2 cellular contexts compared by ENCODE assay signal in the genomic region with DNA sequence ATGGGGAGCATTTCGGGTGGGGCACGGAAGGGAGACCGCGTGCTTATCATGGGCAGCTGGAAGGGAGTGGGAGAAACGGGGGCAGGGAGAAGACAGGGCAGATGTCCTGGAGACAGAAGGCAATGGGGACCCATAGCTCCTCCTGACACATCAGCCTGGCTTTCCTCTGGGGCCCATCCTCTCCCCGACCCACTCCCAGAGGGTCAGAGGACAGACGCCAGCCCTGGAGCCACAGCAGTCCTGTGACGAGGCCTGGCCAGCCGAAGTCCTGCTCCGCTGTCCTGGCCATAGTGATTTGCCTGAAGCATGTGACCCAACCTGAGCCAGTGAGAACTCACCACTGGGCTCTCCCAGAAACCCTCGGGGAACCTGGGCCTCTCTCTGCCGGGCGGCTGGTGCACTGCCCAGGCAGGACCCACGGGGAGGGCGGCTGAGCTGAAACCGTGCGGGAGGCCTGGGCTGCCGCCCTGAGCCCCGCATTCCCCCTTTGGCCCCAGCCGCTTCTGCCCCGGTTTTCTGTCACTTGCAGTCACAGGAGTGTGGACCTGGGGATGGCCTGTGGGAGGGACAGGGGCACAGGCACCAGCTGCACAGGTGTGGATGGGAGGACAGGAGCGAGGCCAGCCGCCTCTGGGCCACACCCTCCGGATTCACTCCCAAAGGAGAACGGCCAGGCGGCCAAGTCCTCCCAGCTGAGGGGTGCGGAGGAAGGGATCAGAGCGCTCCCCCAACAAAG.
TF ChIP-seq lines count a peak whose summit lies in the region.

No MANE protein-coding gene starts in this region.

TF ChIP-seq in GM23338, 12 proteins besides CTCF, POLR2A, EP300 and RAD21 (continues in another document):
- TF ChIP-seq, protein P1, sequence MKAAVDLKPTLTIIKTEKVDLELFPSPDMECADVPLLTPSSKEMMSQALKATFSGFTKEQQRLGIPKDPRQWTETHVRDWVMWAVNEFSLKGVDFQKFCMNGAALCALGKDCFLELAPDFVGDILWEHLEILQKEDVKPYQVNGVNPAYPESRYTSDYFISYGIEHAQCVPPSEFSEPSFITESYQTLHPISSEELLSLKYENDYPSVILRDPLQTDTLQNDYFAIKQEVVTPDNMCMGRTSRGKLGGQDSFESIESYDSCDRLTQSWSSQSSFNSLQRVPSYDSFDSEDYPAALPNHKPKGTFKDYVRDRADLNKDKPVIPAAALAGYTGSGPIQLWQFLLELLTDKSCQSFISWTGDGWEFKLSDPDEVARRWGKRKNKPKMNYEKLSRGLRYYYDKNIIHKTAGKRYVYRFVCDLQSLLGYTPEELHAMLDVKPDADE (IDR thresholded peaks at IDR 0.05), result no peak
- TF ChIP-seq NANOG (IDR thresholded peaks at IDR 0.05; ENCODE audit: borderline replicate concordance) (no peak), ZNF114 (CRISPR knock-in tag; IDR thresholded peaks at IDR 0.05) (no peak), ZNF331 (CRISPR knock-in tag; IDR thresholded peaks at IDR 0.05; ENCODE audit: low read depth) (no peak), REST (IDR thresholded peaks at IDR 0.05; ENCODE audit: unreplicated experiment) (no peak), POLR2AphosphoS5 (IDR thresholded peaks at IDR 0.05; ENCODE audit: low read depth) (no peak), EZH2phosphoT487 (IDR thresholded peaks at IDR 0.05; ENCODE audit: unreplicated experiment) (no peak)
- TF ChIP-seq, protein P2, sequence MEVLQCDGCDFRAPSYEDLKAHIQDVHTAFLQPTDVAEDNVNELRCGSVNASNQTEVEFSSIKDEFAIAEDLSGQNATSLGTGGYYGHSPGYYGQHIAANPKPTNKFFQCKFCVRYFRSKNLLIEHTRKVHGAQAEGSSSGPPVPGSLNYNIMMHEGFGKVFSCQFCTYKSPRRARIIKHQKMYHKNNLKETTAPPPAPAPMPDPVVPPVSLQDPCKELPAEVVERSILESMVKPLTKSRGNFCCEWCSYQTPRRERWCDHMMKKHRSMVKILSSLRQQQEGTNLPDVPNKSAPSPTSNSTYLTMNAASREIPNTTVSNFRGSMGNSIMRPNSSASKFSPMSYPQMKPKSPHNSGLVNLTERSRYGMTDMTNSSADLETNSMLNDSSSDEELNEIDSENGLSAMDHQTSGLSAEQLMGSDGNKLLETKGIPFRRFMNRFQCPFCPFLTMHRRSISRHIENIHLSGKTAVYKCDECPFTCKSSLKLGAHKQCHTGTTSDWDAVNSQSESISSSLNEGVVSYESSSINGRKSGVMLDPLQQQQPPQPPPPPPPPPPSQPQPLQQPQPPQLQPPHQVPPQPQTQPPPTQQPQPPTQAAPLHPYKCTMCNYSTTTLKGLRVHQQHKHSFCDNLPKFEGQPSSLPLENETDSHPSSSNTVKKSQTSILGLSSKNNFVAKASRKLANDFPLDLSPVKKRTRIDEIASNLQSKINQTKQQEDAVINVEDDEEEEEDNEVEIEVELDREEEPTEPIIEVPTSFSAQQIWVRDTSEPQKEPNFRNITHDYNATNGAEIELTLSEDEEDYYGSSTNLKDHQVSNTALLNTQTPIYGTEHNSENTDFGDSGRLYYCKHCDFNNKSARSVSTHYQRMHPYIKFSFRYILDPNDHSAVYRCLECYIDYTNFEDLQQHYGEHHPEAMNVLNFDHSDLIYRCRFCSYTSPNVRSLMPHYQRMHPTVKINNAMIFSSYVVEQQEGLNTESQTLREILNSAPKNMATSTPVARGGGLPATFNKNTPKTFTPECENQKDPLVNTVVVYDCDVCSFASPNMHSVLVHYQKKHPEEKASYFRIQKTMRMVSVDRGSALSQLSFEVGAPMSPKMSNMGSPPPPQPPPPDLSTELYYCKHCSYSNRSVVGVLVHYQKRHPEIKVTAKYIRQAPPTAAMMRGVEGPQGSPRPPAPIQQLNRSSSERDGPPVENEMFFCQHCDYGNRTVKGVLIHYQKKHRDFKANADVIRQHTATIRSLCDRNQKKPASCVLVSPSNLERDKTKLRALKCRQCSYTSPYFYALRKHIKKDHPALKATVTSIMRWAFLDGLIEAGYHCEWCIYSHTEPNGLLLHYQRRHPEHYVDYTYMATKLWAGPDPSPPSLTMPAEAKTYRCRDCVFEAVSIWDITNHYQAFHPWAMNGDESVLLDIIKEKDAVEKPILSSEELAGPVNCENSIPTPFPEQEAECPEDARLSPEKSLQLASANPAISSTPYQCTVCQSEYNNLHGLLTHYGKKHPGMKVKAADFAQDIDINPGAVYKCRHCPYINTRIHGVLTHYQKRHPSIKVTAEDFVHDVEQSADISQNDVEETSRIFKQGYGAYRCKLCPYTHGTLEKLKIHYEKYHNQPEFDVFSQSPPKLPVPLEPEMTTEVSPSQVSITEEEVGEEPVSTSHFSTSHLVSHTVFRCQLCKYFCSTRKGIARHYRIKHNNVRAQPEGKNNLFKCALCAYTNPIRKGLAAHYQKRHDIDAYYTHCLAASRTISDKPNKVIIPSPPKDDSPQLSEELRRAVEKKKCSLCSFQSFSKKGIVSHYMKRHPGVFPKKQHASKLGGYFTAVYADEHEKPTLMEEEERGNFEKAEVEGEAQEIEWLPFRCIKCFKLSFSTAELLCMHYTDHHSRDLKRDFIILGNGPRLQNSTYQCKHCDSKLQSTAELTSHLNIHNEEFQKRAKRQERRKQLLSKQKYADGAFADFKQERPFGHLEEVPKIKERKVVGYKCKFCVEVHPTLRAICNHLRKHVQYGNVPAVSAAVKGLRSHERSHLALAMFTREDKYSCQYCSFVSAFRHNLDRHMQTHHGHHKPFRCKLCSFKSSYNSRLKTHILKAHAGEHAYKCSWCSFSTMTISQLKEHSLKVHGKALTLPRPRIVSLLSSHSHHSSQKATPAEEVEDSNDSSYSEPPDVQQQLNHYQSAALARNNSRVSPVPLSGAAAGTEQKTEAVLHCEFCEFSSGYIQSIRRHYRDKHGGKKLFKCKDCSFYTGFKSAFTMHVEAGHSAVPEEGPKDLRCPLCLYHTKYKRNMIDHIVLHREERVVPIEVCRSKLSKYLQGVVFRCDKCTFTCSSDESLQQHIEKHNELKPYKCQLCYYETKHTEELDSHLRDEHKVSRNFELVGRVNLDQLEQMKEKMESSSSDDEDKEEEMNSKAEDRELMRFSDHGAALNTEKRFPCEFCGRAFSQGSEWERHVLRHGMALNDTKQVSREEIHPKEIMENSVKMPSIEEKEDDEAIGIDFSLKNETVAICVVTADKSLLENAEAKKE (CRISPR knock-in tag; IDR thresholded peaks at IDR 0.05), result no peak

TF ChIP-seq in H1, 55 proteins besides CTCF, POLR2A, EP300 and RAD21:
- TF ChIP-seq SIX5 (IDR thresholded peaks at IDR 0.05; ENCODE audit: low read depth, low read length) (no peak), CHD2 (IDR thresholded peaks at IDR 0.05; ENCODE audit: low read length) (no peak), RNF2 (IDR thresholded peaks at IDR 0.05; ENCODE audit: borderline replicate concordance, low read depth, low read length, missing control alignments, poor library complexity, severe bottlenecking) (no peak), RXRA (IDR thresholded peaks at IDR 0.05; ENCODE audit: insufficient read depth, low read depth, low read length) (no peak), SAP30 (IDR thresholded peaks at IDR 0.05; ENCODE audit: insufficient read depth, insufficient replicate concordance, low read length) (no peak), JUN (IDR thresholded peaks at IDR 0.05; ENCODE audit: low read depth, low read length) (no peak), CREB1 (IDR thresholded peaks at IDR 0.05) (no peak), KDM4A (IDR thresholded peaks at IDR 0.05; ENCODE audit: low read depth, low read length, severe bottlenecking) (no peak), HDAC2 (IDR thresholded peaks at IDR 0.05; ENCODE audit: borderline replicate concordance in 1 of 2, low read depth in 2 of 2, low read length in 2 of 2) (no peak), ATF3 (IDR thresholded peaks at IDR 0.05; ENCODE audit: insufficient read depth, low read depth, low read length) (no peak), CBX8 (IDR thresholded peaks at IDR 0.05; ENCODE audit: borderline replicate concordance, low read depth, low read length) (no peak), SUZ12 (IDR thresholded peaks at IDR 0.05; ENCODE audit: low read length) (no peak), CBX5 (IDR thresholded peaks at IDR 0.05; ENCODE audit: low read depth, low read length) (no peak), SRF (IDR thresholded peaks at IDR 0.05; ENCODE audit: low read depth, low read length) (no peak), RFX5 (IDR thresholded peaks at IDR 0.05; ENCODE audit: borderline replicate concordance, low read depth, low read length) (no peak), PHF8 (conservative IDR thresholded peaks at IDR 0.05; ENCODE audit: low read depth, low read length) (no peak)
- TF ChIP-seq, protein P3, sequence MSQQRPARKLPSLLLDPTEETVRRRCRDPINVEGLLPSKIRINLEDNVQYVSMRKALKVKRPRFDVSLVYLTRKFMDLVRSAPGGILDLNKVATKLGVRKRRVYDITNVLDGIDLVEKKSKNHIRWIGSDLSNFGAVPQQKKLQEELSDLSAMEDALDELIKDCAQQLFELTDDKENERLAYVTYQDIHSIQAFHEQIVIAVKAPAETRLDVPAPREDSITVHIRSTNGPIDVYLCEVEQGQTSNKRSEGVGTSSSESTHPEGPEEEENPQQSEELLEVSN (IDR thresholded peaks at IDR 0.05), result no peak
